ENCODE assay signal across 28 cellular contexts in the genomic region with DNA sequence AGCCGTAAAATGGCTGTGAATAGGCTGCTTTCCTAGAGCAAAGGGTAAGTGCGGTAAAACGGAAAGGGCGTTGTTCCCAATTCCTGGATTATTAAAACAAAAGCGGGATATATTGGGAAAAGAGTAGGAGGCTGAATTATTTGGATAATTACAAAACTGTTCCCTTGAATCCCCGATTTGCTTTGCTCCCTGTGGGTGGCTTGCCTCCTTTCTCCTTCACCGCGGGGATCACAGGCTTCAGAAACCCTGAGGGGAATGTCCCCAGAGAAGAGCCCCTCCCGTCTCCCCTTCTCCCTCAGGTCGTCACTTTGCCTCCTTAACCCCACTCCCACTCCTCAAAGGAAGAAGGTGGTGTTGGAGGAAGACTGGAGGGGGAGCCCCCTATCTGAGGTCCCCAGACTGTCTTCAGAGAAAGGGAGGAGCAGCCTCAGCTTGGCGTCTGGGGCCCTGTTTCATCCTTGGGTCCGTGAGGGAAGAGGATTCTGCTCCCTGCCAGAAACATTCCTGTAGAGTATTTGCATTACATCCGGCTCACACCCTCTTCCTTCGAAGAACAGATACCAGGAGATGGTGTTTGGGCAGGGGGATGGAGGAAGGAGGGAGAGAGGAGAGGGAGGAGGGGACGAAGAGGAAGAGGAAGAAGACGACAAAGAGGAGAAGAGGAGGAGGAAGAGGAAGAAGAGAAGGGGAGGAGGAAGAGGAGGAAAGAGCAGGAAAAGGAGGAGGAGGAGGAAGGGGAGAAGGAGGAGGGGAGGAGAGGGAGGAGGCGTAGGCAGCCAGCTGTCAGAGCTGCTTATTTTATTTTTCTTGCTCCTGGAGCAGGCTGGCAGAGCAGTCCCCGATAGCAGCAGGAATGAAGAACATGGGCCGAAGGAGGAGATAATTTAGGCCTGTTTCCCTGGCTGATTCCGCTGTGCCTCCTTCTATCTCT. TPM values are rescaled to one million over a fixed set of nuclear protein-coding genes. Genes with fewer than 3 reads are reported as not detected.
DNase-seq lines count a peak whose midpoint lies in the region; ATAC-seq and TF ChIP-seq lines count a peak whose summit lies in the region.
"Had no signal": no experiment of that assay in that cellular context is flagged by ENCODE, and none has a peak within 500 bp of the region (broad histone marks: within the 10 kb centered on the region; RNA-seq: fewer than 3 reads in every experiment).

No MANE protein-coding gene starts in this region.

- H2BK5ac ChIP-seq in H9 (ENCODE audit: insufficient read length, low read length) (no peak overlapping the region), neuronal stem cell (ENCODE audit: low read length) (no peak overlapping the region)

- no peaks in the 10 kb centered on the region for H3K9me3 ChIP-seq in H9 (ENCODE audit: control insufficient read depth, low read depth, low read length)
- H3K9me3 ChIP-seq in iPS-15b (ENCODE audit: control insufficient read depth, insufficient read depth, low read length) = no peaks in the 10 kb centered on the region
- no peaks in the 10 kb centered on the region for H3K9me3 ChIP-seq in neuronal stem cell (replicated peaks in 1 of 2; ENCODE audit: control insufficient read depth in 2 of 2, insufficient read depth in 1 of 2, low read depth in 1 of 2, low read length in 2 of 2)
- H3K9me3 ChIP-seq: left ventricle myocardium inferior, tibial nerve had no signal

- no peaks in the 10 kb centered on the region for H3K79me1 ChIP-seq in H9 (ENCODE audit: insufficient read depth, low read depth, low read length, poor library complexity, severe bottlenecking)
- no peaks in the 10 kb centered on the region for H3K79me1 ChIP-seq in neuronal stem cell (ENCODE audit: low read depth, low read length)

- no CpG with 5 or more reads among the region's 20 CpGs for WGBS in H9 (ENCODE audit: extremely low coverage, insufficient read length, low lambda C conversion rate)
- no CpG with 5 or more reads among the region's 20 CpGs for WGBS in neuronal stem cell (ENCODE audit: extremely low coverage in 2 of 2, insufficient read length in 2 of 2, insufficient replicate concordance in 1 of 2), 2 donors

- no peak overlapping the region for H3K23ac ChIP-seq in H9 (ENCODE audit: insufficient read length, low read depth, low read length)
- H3K23ac ChIP-seq in neuronal stem cell (ENCODE audit: low read depth, low read length, poor library complexity) = no peak overlapping the region

- intact Hi-C loops in natural killer cell (cut with micrococcal nuclease) = no loop called here

- no peak overlapping the region for H4K5ac ChIP-seq in H9 (ENCODE audit: insufficient read length, low read depth, low read length)

- H3K9me3 Mint-ChIP-seq in H9 = no peaks in the 10 kb centered on the region
- no peaks in the 10 kb centered on the region for H3K9me3 Mint-ChIP-seq in chondrocyte (ENCODE audit: low read depth)
- H3K9me3 Mint-ChIP-seq in activated CD4-positive, alpha-beta memory T cell treated with anti-CD3 and anti-CD28 coated beads, Interleukin-2, amount 10 ng/mL, durations not matched to agents 7 days and 5 days = no peaks in the 10 kb centered on the region
- H3K9me3 Mint-ChIP-seq in natural killer cell = no peaks in the 10 kb centered on the region
- H3K9me3 Mint-ChIP-seq: CD8-positive, alpha-beta memory T cell; central memory CD8-positive, alpha-beta T cell had no signal

- H4K91ac ChIP-seq in H9 (ENCODE audit: insufficient read length, low read depth, low read length) = no peak overlapping the region
- H4K91ac ChIP-seq in neuronal stem cell (ENCODE audit: low read depth, low read length, poor library complexity) = no peak overlapping the region

- H3K36me3 Mint-ChIP-seq in H9 (ENCODE audit: insufficient read depth in 1 of 3, low read depth in 3 of 3) (no peaks in the 10 kb centered on the region; a peak in 1 of 7 replicates), chondrocyte (ENCODE audit: low read depth) (no peaks in the 10 kb centered on the region), natural killer cell (no peaks in the 10 kb centered on the region)
- no peaks in the 10 kb centered on the region for H3K36me3 Mint-ChIP-seq in activated CD4-positive, alpha-beta memory T cell treated with anti-CD3 and anti-CD28 coated beads, Interleukin-2, amount 10 ng/mL, durations not matched to agents 7 days and 5 days (ENCODE audit: low read depth)
- H3K36me3 Mint-ChIP-seq: CD8-positive, alpha-beta memory T cell had no signal

- H3K4me3 Mint-ChIP-seq in H9 = peak overlapping the region; percentile 29 to 64
- peak overlapping the region; percentile 31 for H3K4me3 Mint-ChIP-seq in chondrocyte (ENCODE audit: unreplicated experiment)
- H3K4me3 Mint-ChIP-seq in activated CD4-positive, alpha-beta memory T cell treated with anti-CD3 and anti-CD28 coated beads, Interleukin-2, amount 10 ng/mL, durations not matched to agents 7 days and 5 days = no peak overlapping the region
- no peak overlapping the region for H3K4me3 Mint-ChIP-seq in natural killer cell
- H3K4me3 Mint-ChIP-seq: CD8-positive, alpha-beta memory T cell; central memory CD8-positive, alpha-beta T cell had no signal

- H3K4ac ChIP-seq in H9 (ENCODE audit: low read depth, low read length) = no peak overlapping the region
- H3K4ac ChIP-seq in neuronal stem cell (ENCODE audit: low read length) = no peak overlapping the region

- H3K79me2 ChIP-seq in H9 (ENCODE audit: insufficient read depth, low read length) = no peaks in the 10 kb centered on the region
- H3K79me2 ChIP-seq: hepatocyte had no signal

- no peak overlapping the region for H3K27ac ChIP-seq in H9 (ENCODE audit: insufficient read length, low read depth, low read length)
- H3K27ac ChIP-seq in neuronal stem cell (replicated peaks; ENCODE audit: low read length) = no peak overlapping the region
- H3K27ac ChIP-seq: hepatocyte, left ventricle myocardium inferior, SK-N-MC, tibial nerve had no signal

- H3K23me2 ChIP-seq in H9 (ENCODE audit: insufficient read length, low read depth, low read length, poor library complexity, severe bottlenecking) = no peaks in the 10 kb centered on the region

- H3K27me3 Mint-ChIP-seq in H9 (ENCODE audit: low read depth) (peaks cover 68% of the 10 kb centered on the region), chondrocyte (ENCODE audit: low read depth) (peaks cover 46% of the 10 kb centered on the region), natural killer cell (ENCODE audit: low read depth in 2 of 2) (peaks cover 19 to 22% of the 10 kb centered on the region in 2 donors)
- peaks cover 24% of the 10 kb centered on the region for H3K27me3 Mint-ChIP-seq in activated CD4-positive, alpha-beta memory T cell treated with anti-CD3 and anti-CD28 coated beads, Interleukin-2, amount 10 ng/mL, durations not matched to agents 7 days and 5 days

- H3K9ac ChIP-seq in H9 (ENCODE audit: extremely low read depth, insufficient read length, low read length) = no peak overlapping the region
- no peak overlapping the region for H3K9ac ChIP-seq in iPS-15b (ENCODE audit: low read depth, low read length)
- H3K9ac ChIP-seq in neuronal stem cell (ENCODE audit: low read depth, low read length, poor library complexity) = no peak overlapping the region

- H3T11ph ChIP-seq in H9 (ENCODE audit: low read length) = no peak overlapping the region

- H3K56ac ChIP-seq in H9 (ENCODE audit: insufficient read length, low read depth, low read length) = no peak overlapping the region

- H2BK12ac ChIP-seq in H9 (ENCODE audit: insufficient read length, low read depth, low read length) (no peak overlapping the region), neuronal stem cell (ENCODE audit: low read length) (no peak overlapping the region)

- H3K4me3 ChIP-seq in iPS-15b (ENCODE audit: low read depth, low read length) = peak overlapping the region; percentile 33
- H3K4me3 ChIP-seq in neuronal stem cell (ENCODE audit: low read length in 2 of 2) = no peak overlapping the region
- H3K4me3 ChIP-seq: hepatocyte, left ventricle myocardium inferior, SK-N-MC, tibial nerve had no signal

- no peak for ATAC-seq in natural killer cell

- H2BK15ac ChIP-seq in H9 (ENCODE audit: low read depth, low read length) (no peak overlapping the region), neuronal stem cell (ENCODE audit: low read length) (no peak overlapping the region)

- H4K8ac ChIP-seq in H9 (replicated peaks; ENCODE audit: insufficient read length, low read depth, low read length) (no peak overlapping the region), neuronal stem cell (ENCODE audit: low read depth, low read length) (no peak overlapping the region)

- H4K20me1 ChIP-seq in H9 (ENCODE audit: control insufficient read depth, insufficient read depth, insufficient read length) = no peaks in the 10 kb centered on the region

- H2AK5ac ChIP-seq in H9 (ENCODE audit: insufficient read length, low read length) (no peak overlapping the region), neuronal stem cell (ENCODE audit: low read depth, low read length) (no peak overlapping the region)

- H3K36me3 ChIP-seq in iPS-15b (ENCODE audit: control insufficient read depth, insufficient read depth, low read length) = peaks cover 4% of the 10 kb centered on the region
- H3K36me3 ChIP-seq in neuronal stem cell (replicated peaks in 1 of 2; ENCODE audit: control insufficient read depth in 2 of 2, insufficient read depth in 2 of 2, low read length in 2 of 2) = no peaks in the 10 kb centered on the region
- H3K36me3 ChIP-seq: left ventricle myocardium inferior, tibial nerve had no signal

- H2BK20ac ChIP-seq in H9 (ENCODE audit: low read depth, low read length, poor library complexity, severe bottlenecking) = no peak overlapping the region

- no peak overlapping the region for H3K14ac ChIP-seq in H9 (ENCODE audit: insufficient read depth, low read length)
- no peak overlapping the region for H3K14ac ChIP-seq in neuronal stem cell (ENCODE audit: low read length)

- H3K4me2 ChIP-seq in H9 (ENCODE audit: insufficient read depth, insufficient read length, low read length) = peak overlapping the region; percentile 45
- H3K4me2 ChIP-seq in neuronal stem cell (ENCODE audit: insufficient read depth, low read length, poor library complexity, severe bottlenecking) = peak overlapping the region; percentile 21
- H3K4me2 ChIP-seq: hepatocyte had no signal

- H3K27me3 ChIP-seq in H9 (ENCODE audit: insufficient read depth, low read length) (no peaks in the 10 kb centered on the region), iPS-15b (ENCODE audit: control insufficient read depth, insufficient read depth, low read length) (peaks cover 37% of the 10 kb centered on the region), neuronal stem cell (ENCODE audit: control insufficient read depth in 3 of 3, insufficient read depth in 3 of 3, low read depth in 1 of 3, low read length in 3 of 3) (peaks cover 0 to 79% (median 5%) of the 10 kb centered on the region in 3 experiments)

- H3K27ac Mint-ChIP-seq in H9 = no peak overlapping the region; a peak in 1 of 7 replicates
- H3K27ac Mint-ChIP-seq in chondrocyte (ENCODE audit: unreplicated experiment) = no peak overlapping the region
- no peak overlapping the region for H3K27ac Mint-ChIP-seq in activated CD4-positive, alpha-beta memory T cell treated with anti-CD3 and anti-CD28 coated beads, Interleukin-2, amount 10 ng/mL, durations not matched to agents 7 days and 5 days
- no peak overlapping the region for H3K27ac Mint-ChIP-seq in natural killer cell
- H3K27ac Mint-ChIP-seq: CD8-positive, alpha-beta memory T cell; progenitor cell of endocrine pancreas had no signal

- TF ChIP-seq CTCF in H9 (conservative IDR thresholded peaks at IDR 0.05) = no peak
- no peak for TF ChIP-seq CTCF in chondrocyte (IDR thresholded peaks at IDR 0.05)
- no peak for TF ChIP-seq CTCF in natural killer cell (IDR thresholded peaks at IDR 0.05)

- H3K18ac ChIP-seq in H9 (ENCODE audit: insufficient read length, low read depth, low read length) (no peak overlapping the region), neuronal stem cell (ENCODE audit: low read length) (peak overlapping the region; percentile 17)

- H3K4me1 ChIP-seq in H9 (ENCODE audit: insufficient read depth, low read length) (peaks cover 6% of the 10 kb centered on the region; the same call in 1 of the 2 replicates), iPS-15b (ENCODE audit: control insufficient read depth, insufficient read depth, low read length) (peaks cover 11% of the 10 kb centered on the region), neuronal stem cell (ENCODE audit: control insufficient read depth in 2 of 2, insufficient read depth in 1 of 2, low read depth in 1 of 2, low read length in 2 of 2) (peaks cover 7 to 21% of the 10 kb centered on the region in 2 donors)

- POLR2A ChIA-PET in activated CD4-positive, alpha-beta memory T cell treated with anti-CD3 and anti-CD28 coated beads, Interleukin-2, amount 10 ng/mL, durations not matched to agents 7 days and 5 days (lab: Charles Lee) = no interaction called here

- H2BK120ac ChIP-seq in H9 (ENCODE audit: low read depth, low read length, poor library complexity, severe bottlenecking) = no peak overlapping the region
- no peak overlapping the region for H2BK120ac ChIP-seq in neuronal stem cell (ENCODE audit: low read depth, low read length)

- DNase-seq in H9 = peak; percentile 70
- no peak for DNase-seq in chondrocyte (ENCODE audit: low spot score)
- DNase-seq in neuronal stem cell (ENCODE audit: low spot score) = no peak
- no peak for DNase-seq in activated CD4-positive, alpha-beta memory T cell treated with anti-CD3 and anti-CD28 coated beads, Interleukin-2, amount 10 ng/mL, durations not matched to agents 7 days and 5 days
- DNase-seq in NCI-H146 treated with DMSO at 0.1 percent for 48 hours (lab: John Stamatoyannopoulos, UW; ENCODE audit: unreplicated experiment) = no peak
- no peak for DNase-seq in NCI-H1105 treated with DMSO at 0.1 percent for 48 hours (lab: John Stamatoyannopoulos, UW)
- DNase-seq in natural killer cell = no peak
- DNase-seq: activated CD4-positive, alpha-beta T cell treated with anti-CD3 and anti-CD28 coated beads, Interleukin-2, amount 50 U/mL, for 4 hours; activated CD4-positive, CD25-positive, alpha-beta regulatory T cell; activated naive CD4-positive, alpha-beta T cell treated with Interleukin-2 at 50 U/mL for 16 hours; CD8-positive, alpha-beta memory T cell; dermis blood vessel endothelial cell; DMS 273 treated with DMSO at 0.1 percent for 48 hours; foreskin melanocyte; islet precursor cell; left ventricle myocardium inferior; NCI-H1048; NCI-H187 treated with DMSO at 0.1 percent for 48 hours; NCI-H524; OCI-M1; stimulated activated CD4-positive, alpha-beta T cell treated with anti-CD3 and anti-CD28 coated beads, Interleukin-4, amount 100 ng/mL, for 4 hours; T-helper 1 cell had no signal

- H3K4me1 Mint-ChIP-seq in H9 (peaks cover 23 to 43% of the 10 kb centered on the region in 2 experiments), chondrocyte (ENCODE audit: low read depth) (peaks cover 18% of the 10 kb centered on the region), natural killer cell (no peaks in the 10 kb centered on the region)
- no peaks in the 10 kb centered on the region for H3K4me1 Mint-ChIP-seq in activated CD4-positive, alpha-beta memory T cell treated with anti-CD3 and anti-CD28 coated beads, Interleukin-2, amount 10 ng/mL, durations not matched to agents 7 days and 5 days

- no peak overlapping the region for H2AFZ ChIP-seq in H9 (ENCODE audit: low read length)
- peak overlapping the region; percentile 6 for H2AFZ ChIP-seq in neuronal stem cell (ENCODE audit: low read length)
- H2AFZ ChIP-seq: hepatocyte had no signal

- CTCF ChIA-PET in activated CD4-positive, alpha-beta memory T cell treated with anti-CD3 and anti-CD28 coated beads, Interleukin-2, amount 10 ng/mL, durations not matched to agents 7 days and 5 days (lab: Charles Lee) = interaction anchor here (0.9 to 1.7 kb wide), 5 partner anchors 72 to 607 kb away, joined by 3 to 11 read pairs (median 5); no protein-coding TSS in a partner anchor

RNA-seq across cellular contexts. Expression of a gene that starts 31.8 kb away (rescaled TPM):
- total RNA-seq in H9 (2021) (10.3 and 11.6 TPM in 2 replicates), chondrocyte (2.5 to 3.9 TPM (median 2.6 TPM) in 3 replicates), natural killer cell (1 to 10 TPM; 1.3 to 2.8 (median 1.7) TPM)
- 1.1 TPM for polyA plus RNA-seq in neuronal stem cell (2013, experiment 1 of 2)
- 0.97 TPM for polyA plus RNA-seq in neuronal stem cell (2013, experiment 2 of 2)
- 1 to 10 TPM; 7.3 to 8.4 TPM for total RNA-seq in activated CD4-positive, alpha-beta memory T cell treated with anti-CD3 and anti-CD28 coated beads, Interleukin-2, amount 10 ng/mL, durations not matched to agents 7 days and 5 days

RNA-seq across cellular contexts. Expression of a gene that starts 41.5 kb away (rescaled TPM):
- 27.4 and 27.9 TPM in 2 replicates for total RNA-seq in H9 (2021)
- 4.2 to 7.0 TPM (median 5.1 TPM) in 3 replicates for total RNA-seq in chondrocyte
- polyA plus RNA-seq in neuronal stem cell (2013, experiment 1 of 2) = 15.1 TPM
- polyA plus RNA-seq in neuronal stem cell (2013, experiment 2 of 2) = 14.0 TPM
- total RNA-seq in activated CD4-positive, alpha-beta memory T cell treated with anti-CD3 and anti-CD28 coated beads, Interleukin-2, amount 10 ng/mL, durations not matched to agents 7 days and 5 days = 1 to 10 TPM; 3.7 to 3.8 TPM
- 1 to 10 TPM; 2.7 to 6.0 (median 4.9) TPM for total RNA-seq in natural killer cell

Comparison
In these comparisons a context has a peak if more than half of its experiments do, and no peak if none do; other contexts are left out.
1. H3K4me3 Mint-ChIP-seq: peak in H9 (2 of 2) and chondrocyte (single experiment); none in activated CD4-positive, alpha-beta memory T cell treated with anti-CD3 and anti-CD28 coated beads, Interleukin-2, amount 10 ng/mL, durations not matched to agents 7 days and 5 days (single experiment) and natural killer cell (single experiment).